29 cellular contexts compared by ENCODE assay signal in genomic region chr11:66570826-66571222, GRCh38. TPM values are rescaled to one million over a fixed set of nuclear protein-coding genes. Genes with fewer than 3 reads are reported as not detected.
"Had no signal": no experiment of that assay in that cellular context is flagged by ENCODE, and none has a peak within 500 bp of the region (broad histone marks: within the 10 kb centered on the region; RNA-seq: fewer than 3 reads in every experiment).

No MANE protein-coding gene starts in this region.

- DNase-seq: activated CD4-positive, alpha-beta T cell treated with anti-CD3 and anti-CD28 coated beads for 1 hour; activated CD4-positive, alpha-beta T cell treated with anti-CD3 and anti-CD28 coated beads, Interleukin-2, amount 50 U/mL, for 1 hour; activated CD8-positive, alpha-beta T cell treated with anti-CD3 and anti-CD28 coated beads, Interleukin-2, amount 10 ng/mL, durations not matched to agents 7 days and 5 days; activated gamma-delta T cell treated with Interleukin-2 at 50 U/mL for 16 hours; anterior cingulate cortex; body of pancreas; caudate nucleus; effector memory CD4-positive, alpha-beta T cell; hippocampal formation; left cardiac atrium; mesenchymal stem cell; naive B cell; right lobe of liver; stimulated activated CD4-positive, alpha-beta T cell treated with anti-CD3 and anti-CD28 coated beads, Interleukin-15, amount 100 ng/mL, for 24 hours; stimulated activated CD8-positive, alpha-beta memory T cell treated with anti-CD3 and anti-CD28 coated beads, Interleukin-4, amount 100 ng/mL, for 48 hours; stimulated activated naive B cell treated with anti-CD40 and anti-IgM and Interleukin-4, amounts not matched to agents 10 μg/mL and 1 μg/mL and 100 μg/mL, for 72 hours; T-cell; testis; upper lobe of left lung had no signal

- H3K27ac ChIP-seq: body of pancreas, neutrophil, parathyroid adenoma, right lobe of liver, testis, upper lobe of left lung, VCaP had no signal

- H3K27ac Mint-ChIP-seq: activated CD8-positive, alpha-beta T cell treated with anti-CD3 and anti-CD28 coated beads, Interleukin-2, amount 10 ng/mL, durations not matched to agents 7 days and 5 days; activated naive CD4-positive, alpha-beta T cell treated with anti-CD3 and anti-CD28 coated beads, Interleukin-2, amount 50 U/mL, for 24 hours; dendritic cell treated with granulocyte-macrophage colony-stimulating factor and Interleukin-4, amounts not matched to agents 40 ng/mL and 50 ng/mL, for 4 days; stimulated activated naive B cell treated with anti-CD40 and anti-IgM and Interleukin-4, amounts not matched to agents 10 μg/mL and 1 μg/mL and 100 μg/mL, for 72 hours; T-cell; T-helper 2 cell treated with Interferon-gamma antibody and Interleukin-4, amounts not matched to agents 5 μg/mL and 100 μg/mL, for 36 hours had no signal

- H2AFZ ChIP-seq: parathyroid adenoma had no signal

- H3K4me1 ChIP-seq: parathyroid adenoma, testis had no signal

- H3K4me3 Mint-ChIP-seq: activated CD8-positive, alpha-beta T cell treated with anti-CD3 and anti-CD28 coated beads, Interleukin-2, amount 10 ng/mL, durations not matched to agents 7 days and 5 days; activated naive CD4-positive, alpha-beta T cell treated with anti-CD3 and anti-CD28 coated beads, Interleukin-2, amount 50 U/mL, for 24 hours; dendritic cell treated with granulocyte-macrophage colony-stimulating factor and Interleukin-4, amounts not matched to agents 40 ng/mL and 50 ng/mL, for 4 days; stimulated activated naive B cell treated with anti-CD40 and anti-IgM and Interleukin-4, amounts not matched to agents 10 μg/mL and 1 μg/mL and 100 μg/mL, for 72 hours; T-helper 2 cell treated with Interferon-gamma antibody and Interleukin-4, amounts not matched to agents 5 μg/mL and 100 μg/mL, for 36 hours had no signal

- H3K9ac ChIP-seq: parathyroid adenoma had no signal

- H3K79me2 ChIP-seq: parathyroid adenoma had no signal

- H3K27me3 ChIP-seq: body of pancreas, right lobe of liver, testis, upper lobe of left lung had no signal

- H3K9me3 Mint-ChIP-seq: activated naive CD4-positive, alpha-beta T cell treated with anti-CD3 and anti-CD28 coated beads, Interleukin-2, amount 50 U/mL, for 24 hours; dendritic cell treated with granulocyte-macrophage colony-stimulating factor and Interleukin-4, amounts not matched to agents 40 ng/mL and 50 ng/mL, for 4 days; naive B cell; stimulated activated naive B cell treated with anti-CD40 and anti-IgM and Interleukin-4, amounts not matched to agents 10 μg/mL and 1 μg/mL and 100 μg/mL, for 72 hours; T-cell; T-helper 2 cell treated with Interferon-gamma antibody and Interleukin-4, amounts not matched to agents 5 μg/mL and 100 μg/mL, for 36 hours had no signal

- ATAC-seq: activated CD8-positive, alpha-beta T cell treated with anti-CD3 and anti-CD28 coated beads, Interleukin-2, amount 10 ng/mL, durations not matched to agents 7 days and 5 days; body of pancreas; esophagus mucosa; left cardiac atrium; right lobe of liver; stimulated activated naive B cell treated with anti-CD40 and anti-IgM and Interleukin-4, amounts not matched to agents 10 μg/mL and 1 μg/mL and 100 μg/mL, for 72 hours; T-cell had no signal

- H3K36me3 ChIP-seq: neutrophil, right lobe of liver had no signal

- H3K4me3 ChIP-seq: body of pancreas, right lobe of liver, smooth muscle cell, testis, upper lobe of left lung had no signal

- H3K9me3 ChIP-seq: body of pancreas, neutrophil, right lobe of liver, testis, upper lobe of left lung had no signal

- H3K36me3 Mint-ChIP-seq: stimulated activated naive B cell treated with anti-CD40 and anti-IgM and Interleukin-4, amounts not matched to agents 10 μg/mL and 1 μg/mL and 100 μg/mL, for 72 hours had no signal

- H3K4me2 ChIP-seq: smooth muscle cell had no signal

RNA-seq across cellular contexts. Expression of gene ACTN3, which starts 24.1 kb away (rescaled TPM):
- total RNA-seq: activated CD8-positive, alpha-beta T cell treated with anti-CD3 and anti-CD28 coated beads, Interleukin-2, amount 10 ng/mL, durations not matched to agents 7 days and 5 days; body of pancreas; frontal cortex; lower leg skin; right lobe of liver; smooth muscle cell had no signal
